In the genomic region with DNA sequence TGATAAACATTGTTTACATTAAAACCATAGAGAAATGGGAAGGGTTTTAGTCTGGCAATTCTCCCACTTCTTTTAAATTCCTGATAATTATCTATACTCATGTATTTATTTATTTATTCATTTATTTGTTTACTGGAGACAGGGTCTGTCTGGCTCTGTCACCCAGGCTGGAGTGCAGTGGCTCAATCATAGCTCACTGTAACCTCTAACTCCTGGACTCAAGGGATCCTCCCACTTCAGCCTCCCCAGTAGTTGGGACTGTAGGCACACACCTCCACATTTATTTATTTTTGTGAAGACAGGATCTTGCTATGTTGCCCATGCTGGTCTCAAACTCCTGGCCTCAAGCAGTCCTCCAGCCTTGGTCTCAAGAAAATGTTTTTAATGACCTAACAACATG, we compare ENCODE assay signal across 23 cellular contexts. TPM values are rescaled to one million over a fixed set of nuclear protein-coding genes. Genes with fewer than 3 reads are reported as not detected.
DNase-seq lines count a peak whose midpoint lies in the region; ATAC-seq, FAIRE-seq and TF ChIP-seq lines count a peak whose summit lies in the region.
"Had no signal": no experiment of that assay in that cellular context is flagged by ENCODE, and none has a peak within 500 bp of the region (broad histone marks: within the 10 kb centered on the region; RNA-seq: fewer than 3 reads in every experiment).

No MANE protein-coding gene starts in this region.

- H3K4me1 ChIP-seq in H9 (ENCODE audit: insufficient read depth, low read length) (peaks cover 12% of the 10 kb centered on the region; the same call in 1 of the 2 replicates), H1 (replicated peaks in 1 of 4; ENCODE audit: control insufficient read depth in 3 of 4, insufficient read depth in 4 of 4, low read length in 3 of 4) (peaks cover 8 to 20% (median 16%) of the 10 kb centered on the region in 4 experiments; a peak in 6 of 7 replicates)

- peaks cover 13% of the 10 kb centered on the region for H3K23me2 ChIP-seq in H9 (ENCODE audit: insufficient read length, low read depth, low read length, poor library complexity, severe bottlenecking)
- peaks cover 16% of the 10 kb centered on the region for H3K23me2 ChIP-seq in H1 (ENCODE audit: low read depth, low read length)

- no peak for TF ChIP-seq EP300 in H1 (IDR thresholded peaks at IDR 0.05; ENCODE audit: borderline replicate concordance in 1 of 2, low read depth in 2 of 2, low read length in 2 of 2)

- no peak overlapping the region for H3K18ac ChIP-seq in H9 (ENCODE audit: insufficient read length, low read depth, low read length)
- no peak overlapping the region for H3K18ac ChIP-seq in H1 (ENCODE audit: extremely low read depth, low read length)

- TF ChIP-seq CTCF in H9 (conservative IDR thresholded peaks at IDR 0.05) (no peak), LNCaP clone FGC (IDR thresholded peaks at IDR 0.05; ENCODE audit: control insufficient read depth, extremely low read depth, insufficient read depth) (no peak), H1 (IDR thresholded peaks at IDR 0.05; ENCODE audit: control extremely low read depth in 1 of 3, insufficient read depth in 1 of 3, low read depth in 1 of 3, low read length in 3 of 3) (no peak), osteocyte (IDR thresholded peaks at IDR 0.05) (no peak)

- H3K9me3 ChIP-seq in H9 (ENCODE audit: control insufficient read depth, low read depth, low read length) (no peaks in the 10 kb centered on the region), H1 (ENCODE audit: insufficient read depth in 2 of 2, low read depth in 1 of 2, low read length in 1 of 2) (no peaks in the 10 kb centered on the region)
- H3K9me3 ChIP-seq: A549, Caco-2 had no signal

- H3K14ac ChIP-seq in H9 (ENCODE audit: insufficient read depth, low read length), result no peak overlapping the region
- H3K14ac ChIP-seq in H1 (ENCODE audit: insufficient read length), result no peak overlapping the region

- H3T11ph ChIP-seq in H9 (ENCODE audit: low read length), result no peak overlapping the region

- ATAC-seq in activated CD4-positive, alpha-beta T cell treated with anti-CD3 and anti-CD28 coated beads for 36 hours, result no peak
- ATAC-seq: A549, HCT116, HepG2 had no signal

- H3K36me3 Mint-ChIP-seq in H9 (ENCODE audit: insufficient read depth in 1 of 3, low read depth in 3 of 3), result peaks cover 0 to 22% (median 20%) of the 10 kb centered on the region in 3 experiments; a peak in 6 of 7 replicates
- no peaks in the 10 kb centered on the region for H3K36me3 Mint-ChIP-seq in osteocyte (ENCODE audit: unreplicated experiment)
- peaks cover 16% of the 10 kb centered on the region for H3K36me3 Mint-ChIP-seq in activated CD4-positive, alpha-beta T cell treated with anti-CD3 and anti-CD28 coated beads for 36 hours (ENCODE audit: low read depth)
- peaks cover 15% of the 10 kb centered on the region for H3K36me3 Mint-ChIP-seq in activated CD4-positive, alpha-beta memory T cell treated with anti-CD3 and anti-CD28 coated beads, Interleukin-2, amount 10 ng/mL, durations not matched to agents 7 days and 5 days (ENCODE audit: low read depth)
- H3K36me3 Mint-ChIP-seq: IgD-negative memory B cell had no signal

- no peak overlapping the region for H3K4me3 ChIP-seq in LNCaP clone FGC (ENCODE audit: low read depth, low read length)
- no peak overlapping the region for H3K4me3 ChIP-seq in H1 (ENCODE audit: extremely low read depth in 1 of 4, insufficient read depth in 2 of 4, low read depth in 3 of 4, low read length in 4 of 4)
- H3K4me3 ChIP-seq: A549, GM23248 had no signal

- H3K4me3 Mint-ChIP-seq in H9 (no peak overlapping the region), osteocyte (ENCODE audit: unreplicated experiment) (no peak overlapping the region)
- H3K4me3 Mint-ChIP-seq in activated CD4-positive, alpha-beta T cell treated with anti-CD3 and anti-CD28 coated beads for 36 hours, result no peak overlapping the region
- H3K4me3 Mint-ChIP-seq in activated CD4-positive, alpha-beta memory T cell treated with anti-CD3 and anti-CD28 coated beads, Interleukin-2, amount 10 ng/mL, durations not matched to agents 7 days and 5 days, result no peak overlapping the region

- H2BK20ac ChIP-seq in H9 (ENCODE audit: low read depth, low read length, poor library complexity, severe bottlenecking), result no peak overlapping the region
- 0 out of 2 replicates have a peak overlapping the region, but pooled peaks have one; percentile 26 for H2BK20ac ChIP-seq in H1 (ENCODE audit: low read length)

- no peaks in the 10 kb centered on the region; the same call in 1 of the 2 replicates for H3K27me3 ChIP-seq in H9 (ENCODE audit: insufficient read depth, low read length)
- H3K27me3 ChIP-seq in H1 (replicated peaks in 1 of 4; ENCODE audit: control insufficient read depth in 3 of 4, extremely low read depth in 1 of 4, insufficient read depth in 3 of 4, low read length in 3 of 4), result peaks cover 0 to 7% (median 2%) of the 10 kb centered on the region in 4 experiments; a peak in 5 of 7 replicates

- H2BK12ac ChIP-seq in H9 (ENCODE audit: insufficient read length, low read depth, low read length) (no peak overlapping the region), H1 (ENCODE audit: low read depth, low read length) (no peak overlapping the region)

- H3K79me2 ChIP-seq in H9 (ENCODE audit: insufficient read depth, low read length) (peaks cover 24% of the 10 kb centered on the region), H1 (ENCODE audit: control insufficient read depth in 1 of 2, insufficient read depth in 2 of 2, low read length in 2 of 2) (peaks cover 24 to 25% of the 10 kb centered on the region in 2 experiments)

- H3K27me3 Mint-ChIP-seq in H9 (ENCODE audit: low read depth) (peaks cover 10% of the 10 kb centered on the region), osteocyte (ENCODE audit: unreplicated experiment) (no peaks in the 10 kb centered on the region)
- H3K27me3 Mint-ChIP-seq in activated CD4-positive, alpha-beta T cell treated with anti-CD3 and anti-CD28 coated beads for 36 hours, result peaks cover 9% of the 10 kb centered on the region
- H3K27me3 Mint-ChIP-seq in activated CD4-positive, alpha-beta memory T cell treated with anti-CD3 and anti-CD28 coated beads, Interleukin-2, amount 10 ng/mL, durations not matched to agents 7 days and 5 days, result peaks cover 2% of the 10 kb centered on the region

- DNase-seq in H9 (peak; percentile 8), LNCaP clone FGC (ENCODE audit: low read depth) (peak; percentile 65), H1 (ENCODE audit: low read depth in 1 of 2, low spot score in 2 of 2) (no peak), osteocyte (ENCODE audit: extremely low spot score, unreplicated experiment) (peak; percentile 23), DMS 273 (lab: John Stamatoyannopoulos, UW; ENCODE audit: unreplicated experiment) (no peak)
- no peak for DNase-seq in activated CD4-positive, alpha-beta T cell treated with anti-CD3 and anti-CD28 coated beads for 36 hours
- DNase-seq in activated CD4-positive, alpha-beta memory T cell treated with anti-CD3 and anti-CD28 coated beads, Interleukin-2, amount 10 ng/mL, durations not matched to agents 7 days and 5 days, result no peak
- DNase-seq: AML-193; Caco-2; CD4-positive, alpha-beta T cell; DMS153; DMS79; GDM1; GM23248 had no signal

- H2BK120ac ChIP-seq in H9 (ENCODE audit: low read depth, low read length, poor library complexity, severe bottlenecking) (no peak overlapping the region), H1 (replicated peaks; ENCODE audit: low read depth, low read length) (no peak overlapping the region)

- no peak overlapping the region for H3K56ac ChIP-seq in H9 (ENCODE audit: insufficient read length, low read depth, low read length)
- H3K56ac ChIP-seq in H1 (replicated peaks; ENCODE audit: insufficient read length, low read depth, low read length), result no peak overlapping the region

- H3K79me1 ChIP-seq in H9 (ENCODE audit: insufficient read depth, low read depth, low read length, poor library complexity, severe bottlenecking) (no peaks in the 10 kb centered on the region), H1 (ENCODE audit: low read depth, low read length) (0 out of 2 replicates have a peak, but pooled peaks cover 2% of the 10 kb centered on the region)

- no peak for FAIRE-seq in H1 (lab: Jason Lieb, UNC)
- FAIRE-seq: A549, D721Med, GM12892, GM18507, H54, HepG2 had no signal

- no peak overlapping the region for H2AK5ac ChIP-seq in H9 (ENCODE audit: insufficient read length, low read length)
- H2AK5ac ChIP-seq in H1 (ENCODE audit: low read depth, low read length), result no peak overlapping the region

- no peak overlapping the region for H4K5ac ChIP-seq in H9 (ENCODE audit: insufficient read length, low read depth, low read length)
- no peak overlapping the region for H4K5ac ChIP-seq in H1 (ENCODE audit: insufficient read length, low read depth, low read length)

- H3K27ac ChIP-seq in H9 (ENCODE audit: insufficient read length, low read depth, low read length) (no peak overlapping the region), H1 (ENCODE audit: low read depth, low read length) (no peak overlapping the region)
- H3K27ac ChIP-seq: A549, C4-2B, GM23248 had no signal

- H4K20me1 ChIP-seq in H9 (ENCODE audit: control insufficient read depth, insufficient read depth, insufficient read length) (peaks cover 5% of the 10 kb centered on the region), H1 (replicated peaks in 1 of 2; ENCODE audit: control insufficient read depth in 1 of 2, insufficient read depth in 2 of 2, low read length in 2 of 2) (peaks cover 17% of the 10 kb centered on the region in 2 experiments)

- H2BK15ac ChIP-seq in H9 (ENCODE audit: low read depth, low read length), result no peak overlapping the region
- H2BK15ac ChIP-seq in H1 (ENCODE audit: low read length), result peak overlapping the region; percentile 96; the same call in 1 of the 2 replicates

- no peak overlapping the region for H2AFZ ChIP-seq in H9 (ENCODE audit: low read length)
- no peak overlapping the region for H2AFZ ChIP-seq in H1 (ENCODE audit: low read length)
- H2AFZ ChIP-seq: GM23248 had no signal

- POLR2A ChIA-PET in H1 (lab: Charles Lee; ENCODE audit: partially characterized antibody), result interaction anchor here (1.5 to 7.0 kb wide), 5 partner anchors 9 to 139 kb away, joined by 3 to 61 read pairs (median 18); a partner anchor contains a TSS
- POLR2A ChIA-PET in activated CD4-positive, alpha-beta T cell treated with anti-CD3 and anti-CD28 coated beads for 36 hours (lab: Charles Lee), result interaction anchor here (0.7 kb wide), 1 partner anchor 220 kb away, joined by 6 read pairs; no protein-coding TSS in a partner anchor
- POLR2A ChIA-PET in activated CD4-positive, alpha-beta memory T cell treated with anti-CD3 and anti-CD28 coated beads, Interleukin-2, amount 10 ng/mL, durations not matched to agents 7 days and 5 days (lab: Charles Lee), result no interaction called here

- no peak overlapping the region for H3K27ac Mint-ChIP-seq in H9
- H3K27ac Mint-ChIP-seq in osteocyte (ENCODE audit: unreplicated experiment), result no peak overlapping the region
- H3K27ac Mint-ChIP-seq in activated CD4-positive, alpha-beta T cell treated with anti-CD3 and anti-CD28 coated beads for 36 hours, result no peak overlapping the region
- no peak overlapping the region for H3K27ac Mint-ChIP-seq in activated CD4-positive, alpha-beta memory T cell treated with anti-CD3 and anti-CD28 coated beads, Interleukin-2, amount 10 ng/mL, durations not matched to agents 7 days and 5 days
- H3K27ac Mint-ChIP-seq: CD4-positive, alpha-beta T cell had no signal

- H3K9ac ChIP-seq in H9 (ENCODE audit: extremely low read depth, insufficient read length, low read length), result no peak overlapping the region
- H3K9ac ChIP-seq in H1 (replicated peaks in 1 of 4; ENCODE audit: extremely low read depth in 1 of 4, low read depth in 3 of 4, low read length in 3 of 4), result no peak overlapping the region
- H3K9ac ChIP-seq: GM23248 had no signal

- H2BK5ac ChIP-seq in H9 (ENCODE audit: insufficient read length, low read length), result no peak overlapping the region
- H2BK5ac ChIP-seq in H1 (ENCODE audit: low read depth, low read length), result no peak overlapping the region

- H4K8ac ChIP-seq in H9 (replicated peaks; ENCODE audit: insufficient read length, low read depth, low read length), result no peak overlapping the region
- H4K8ac ChIP-seq in H1 (ENCODE audit: extremely low read depth, insufficient read depth, low read length), result no peak overlapping the region

- H3K4ac ChIP-seq in H9 (ENCODE audit: low read depth, low read length) (no peak overlapping the region), H1 (replicated peaks; ENCODE audit: insufficient read length, low read depth, low read length) (no peak overlapping the region)

- intact Hi-C loops in activated CD4-positive, alpha-beta T cell treated with anti-CD3 and anti-CD28 coated beads for 36 hours (cut with DNase I, micrococcal nuclease), result no loop called here

- H4K91ac ChIP-seq in H9 (ENCODE audit: insufficient read length, low read depth, low read length) (no peak overlapping the region), H1 (replicated peaks; ENCODE audit: insufficient read length, low read length) (no peak overlapping the region)

- TF ChIP-seq POLR2A in H1 (IDR thresholded peaks at IDR 0.05; ENCODE audit: control extremely low read depth in 1 of 2, low read depth in 2 of 2, low read length in 2 of 2), result no peak

- H3K4me2 ChIP-seq in H9 (ENCODE audit: insufficient read depth, insufficient read length, low read length), result no peak overlapping the region
- no peak overlapping the region for H3K4me2 ChIP-seq in H1 (ENCODE audit: insufficient read depth in 1 of 2, low read depth in 2 of 2, low read length in 2 of 2)
- H3K4me2 ChIP-seq: A549 had no signal

- H3K4me1 Mint-ChIP-seq in H9, result peaks cover 53 to 70% of the 10 kb centered on the region in 2 experiments
- peaks cover 27% of the 10 kb centered on the region for H3K4me1 Mint-ChIP-seq in osteocyte (ENCODE audit: unreplicated experiment)
- peaks cover 21% of the 10 kb centered on the region for H3K4me1 Mint-ChIP-seq in activated CD4-positive, alpha-beta T cell treated with anti-CD3 and anti-CD28 coated beads for 36 hours
- peaks cover 21% of the 10 kb centered on the region for H3K4me1 Mint-ChIP-seq in activated CD4-positive, alpha-beta memory T cell treated with anti-CD3 and anti-CD28 coated beads, Interleukin-2, amount 10 ng/mL, durations not matched to agents 7 days and 5 days

- CTCF ChIA-PET in H1 (lab: Charles Lee; ENCODE audit: partially characterized antibody), result interaction anchor here (0.6 to 1.8 kb wide), 4 partner anchors 11 to 150 kb away, joined by 3 to 7 read pairs (median 3); no protein-coding TSS in a partner anchor
- CTCF ChIA-PET in activated CD4-positive, alpha-beta T cell treated with anti-CD3 and anti-CD28 coated beads for 36 hours (lab: Charles Lee), result interaction anchor here (0.6 kb wide), 1 partner anchor 133 kb away, joined by 4 read pairs; no protein-coding TSS in a partner anchor
- CTCF ChIA-PET in activated CD4-positive, alpha-beta memory T cell treated with anti-CD3 and anti-CD28 coated beads, Interleukin-2, amount 10 ng/mL, durations not matched to agents 7 days and 5 days (lab: Charles Lee), result no interaction called here

- H3K9me3 Mint-ChIP-seq in H9 (no peaks in the 10 kb centered on the region; a peak in 1 of 5 replicates), osteocyte (ENCODE audit: unreplicated experiment) (no peaks in the 10 kb centered on the region)
- H3K9me3 Mint-ChIP-seq in activated CD4-positive, alpha-beta T cell treated with anti-CD3 and anti-CD28 coated beads for 36 hours (ENCODE audit: low read depth), result no peaks in the 10 kb centered on the region
- H3K9me3 Mint-ChIP-seq in activated CD4-positive, alpha-beta memory T cell treated with anti-CD3 and anti-CD28 coated beads, Interleukin-2, amount 10 ng/mL, durations not matched to agents 7 days and 5 days, result no peaks in the 10 kb centered on the region
- H3K9me3 Mint-ChIP-seq: CD4-positive, alpha-beta T cell; IgD-negative memory B cell had no signal

- no peak overlapping the region for H3K23ac ChIP-seq in H9 (ENCODE audit: insufficient read length, low read depth, low read length)
- no peak overlapping the region for H3K23ac ChIP-seq in H1 (ENCODE audit: insufficient read length)

- H3K36me3 ChIP-seq in H1 (ENCODE audit: control insufficient read depth in 2 of 4, insufficient read depth in 4 of 4, low read length in 3 of 4), result peaks cover 0 to 7% (median 6%) of the 10 kb centered on the region in 4 experiments; a peak in 4 of 8 replicates

- TF ChIP-seq RAD21 in H1 (IDR thresholded peaks at IDR 0.05 in 1 of 2, conservative IDR thresholded peaks at IDR 0.05 in 1 of 2; ENCODE audit: low read depth in 2 of 2, low read length in 2 of 2), result no peak

RNA-seq across cellular contexts. Expression of a gene that starts 2.5 kb away (rescaled TPM):
- total RNA-seq in H9 (2021) (132 and 136 TPM in 2 replicates), osteocyte (25.1 and 26.8 TPM in 2 replicates)
- total RNA-seq in H1 (2021; fragmentation: NEBNext Ultra II Directional; extraction: Animal tissue kit (Norgen Biotek cat#: 25700)), result 122 and 125 TPM in 2 replicates
- polyA plus RNA-seq in H1 (2011; rRNA removed), result 112 and 167 TPM in 2 replicates
- 150 TPM for polyA plus RNA-seq in H1 (2011; cell fraction: cytosol; rRNA removed)
- polyA plus RNA-seq in H1 (2011; cell fraction: nucleus; rRNA removed), result 209 TPM
- polyA plus RNA-seq in H1 (2012, experiment 1 of 2), result 89.9 to 128 TPM (median 107 TPM) in 4 replicates
- polyA plus RNA-seq in H1 (2012, experiment 2 of 2), result 126 TPM
- polyA plus RNA-seq in H1 (2013, experiment 1 of 2), result 61.5 TPM
- polyA plus RNA-seq in H1 (2013, experiment 2 of 2), result 61.2 TPM
- polyA minus RNA-seq in H1 (2011; rRNA and poly(A)+ RNA removed), result 157 and 180 TPM in 2 replicates
- polyA minus RNA-seq in H1 (2011; cell fraction: cytosol; rRNA and poly(A)+ RNA removed), result 130 TPM
- polyA minus RNA-seq in H1 (2011; cell fraction: nucleus; rRNA and poly(A)+ RNA removed), result 229 TPM
- total RNA-seq in activated CD4-positive, alpha-beta T cell treated with anti-CD3 and anti-CD28 coated beads for 36 hours, result 10 to 100 TPM; 42.8 to 52.9 TPM
- total RNA-seq in activated CD4-positive, alpha-beta memory T cell treated with anti-CD3 and anti-CD28 coated beads, Interleukin-2, amount 10 ng/mL, durations not matched to agents 7 days and 5 days, result 10 to 100 TPM; 32.7 to 33.5 TPM

RNA-seq across cellular contexts. Expression of a gene that starts 20.1 kb away (rescaled TPM):
- 4.4 and 7.4 TPM in 2 replicates for total RNA-seq in H9 (2021)
- total RNA-seq in H1 (2021; fragmentation: NEBNext Ultra II Directional; extraction: Animal tissue kit (Norgen Biotek cat#: 25700)), result 2.9 and 4.0 TPM in 2 replicates
- 5.0 and 5.2 TPM in 2 replicates for polyA plus RNA-seq in H1 (2011; rRNA removed)
- polyA plus RNA-seq in H1 (2011; cell fraction: cytosol; rRNA removed), result 5.5 TPM
- 6.6 TPM for polyA plus RNA-seq in H1 (2011; cell fraction: nucleus; rRNA removed)
- 2.5 to 5.7 TPM (median 4.1 TPM) in 4 replicates for polyA plus RNA-seq in H1 (2012, experiment 1 of 2)
- 3.0 TPM for polyA plus RNA-seq in H1 (2012, experiment 2 of 2)
- polyA plus RNA-seq in H1 (2013, experiment 1 of 2), result 3.1 TPM
- polyA plus RNA-seq in H1 (2013, experiment 2 of 2), result 2.1 TPM
- 1.8 and 2.0 TPM in 2 replicates for polyA minus RNA-seq in H1 (2011; rRNA and poly(A)+ RNA removed)
- polyA minus RNA-seq in H1 (2011; cell fraction: cytosol; rRNA and poly(A)+ RNA removed), result 0.81 TPM
- 3.0 TPM for polyA minus RNA-seq in H1 (2011; cell fraction: nucleus; rRNA and poly(A)+ RNA removed)
- total RNA-seq in osteocyte, result 8.4 and 10.2 TPM in 2 replicates
- total RNA-seq in activated CD4-positive, alpha-beta T cell treated with anti-CD3 and anti-CD28 coated beads for 36 hours, result 100 to 1,000 TPM; 107 to 120 TPM
- total RNA-seq in activated CD4-positive, alpha-beta memory T cell treated with anti-CD3 and anti-CD28 coated beads, Interleukin-2, amount 10 ng/mL, durations not matched to agents 7 days and 5 days, result 100 to 1,000 TPM; 337 to 338 TPM
- total RNA-seq: GM23248 had no signal

Comparison
In these comparisons a context has a peak if more than half of its experiments do, and no peak if none do; other contexts are left out.
1. DNase-seq: peak in H9 (single experiment), LNCaP clone FGC (single experiment) and osteocyte (single experiment); none in H1 (0 of 2), DMS 273 (single experiment), activated CD4-positive, alpha-beta T cell treated with anti-CD3 and anti-CD28 coated beads for 36 hours (single experiment) and activated CD4-positive, alpha-beta memory T cell treated with anti-CD3 and anti-CD28 coated beads, Interleukin-2, amount 10 ng/mL, durations not matched to agents 7 days and 5 days (single experiment).